Comparison of ENCODE assay signal across 18 cellular contexts in the genomic region with DNA sequence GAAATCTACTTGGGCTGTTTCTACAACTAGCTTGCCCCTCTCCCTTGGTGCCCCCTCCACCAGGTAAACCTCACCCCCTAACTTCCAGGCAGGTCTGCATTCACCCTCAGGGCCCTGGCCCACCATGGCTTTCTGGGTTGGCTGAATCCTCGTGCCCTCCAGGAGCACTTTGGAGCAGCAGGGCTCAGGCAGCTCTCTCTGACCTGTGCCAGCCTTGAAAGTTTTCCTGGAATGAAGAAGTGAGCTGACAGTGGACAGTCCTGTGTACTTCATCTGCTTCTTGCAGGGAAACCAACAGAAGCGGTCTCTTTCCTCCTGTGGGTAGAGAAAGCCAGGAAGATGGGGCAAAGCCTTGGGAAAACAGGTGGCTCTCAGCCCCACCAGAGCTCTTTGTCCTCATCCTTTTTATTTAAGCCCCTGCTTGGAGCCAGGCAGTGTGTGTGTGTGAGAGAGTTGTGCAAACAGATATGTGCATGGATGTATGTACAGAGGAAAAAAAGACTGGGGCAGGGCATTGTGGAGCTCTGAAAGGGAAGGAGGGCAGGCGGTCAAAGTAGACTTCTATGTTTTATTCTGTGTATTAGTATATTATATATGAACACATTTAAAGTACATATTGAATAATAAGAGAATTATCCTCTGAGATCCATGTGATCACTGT.
DNase-seq lines count a peak whose midpoint lies in the region; ATAC-seq and TF ChIP-seq lines count a peak whose summit lies in the region.
"Had no signal": no experiment of that assay in that cellular context is flagged by ENCODE, and none has a peak within 500 bp of the region (broad histone marks: within the 10 kb centered on the region; RNA-seq: fewer than 3 reads in every experiment).

No MANE protein-coding gene starts in this region.

- peaks cover 0 to 8% of the 10 kb centered on the region in 2 donors for H3K4me1 ChIP-seq in breast epithelium
- peaks cover 80% of the 10 kb centered on the region for H3K4me1 ChIP-seq in PC-9 (replicated peaks; ENCODE audit: insufficient read depth)
- H3K4me1 ChIP-seq in mesenchymal stem cell (ENCODE audit: control insufficient read depth, insufficient read depth, low read depth, low read length), result peaks cover 14% of the 10 kb centered on the region

- H3K14ac ChIP-seq in mesenchymal stem cell (ENCODE audit: low read length in 2 of 2), result no peak overlapping the region

- no peak overlapping the region for H3K23ac ChIP-seq in mesenchymal stem cell (ENCODE audit: low read length in 2 of 2)

- H4K20me1 ChIP-seq in PC-9 (ENCODE audit: insufficient read depth), result no peaks in the 10 kb centered on the region

- peak overlapping the region; percentile 95 for H4K91ac ChIP-seq in mesenchymal stem cell (ENCODE audit: low read length)

- no peaks in the 10 kb centered on the region for H3K27me3 ChIP-seq in breast epithelium
- H3K27me3 ChIP-seq in PC-9 (ENCODE audit: insufficient read depth, low read depth), result no peaks in the 10 kb centered on the region
- no peaks in the 10 kb centered on the region for H3K27me3 ChIP-seq in mesenchymal stem cell (ENCODE audit: control insufficient read depth in 1 of 2, insufficient read depth in 1 of 2, low read length in 2 of 2)
- H3K27me3 ChIP-seq: cardiac muscle cell, SJSA1, vagina had no signal

- H2BK12ac ChIP-seq in mesenchymal stem cell (ENCODE audit: low read length in 2 of 2), result peak overlapping the region; percentile 91 to 92

- H3K4me3 ChIP-seq in breast epithelium (no peak overlapping the region), PC-9 (no peak overlapping the region), mesenchymal stem cell (ENCODE audit: insufficient read depth in 1 of 2, low read depth in 1 of 2, low read length in 2 of 2) (no peak overlapping the region)
- H3K4me3 ChIP-seq: cardiac muscle cell, SJSA1, vagina had no signal

- no peak for TF ChIP-seq POLR2A in breast epithelium (IDR thresholded peaks at IDR 0.05)

- H2AFZ ChIP-seq in PC-9 (no peak overlapping the region), mesenchymal stem cell (ENCODE audit: low read depth, low read length) (no peak overlapping the region)

- peak overlapping the region; percentile 18 to 85 for H3K18ac ChIP-seq in mesenchymal stem cell (ENCODE audit: low read depth in 1 of 2, low read length in 2 of 2)

- H2AK5ac ChIP-seq in mesenchymal stem cell (ENCODE audit: low read length, severe bottlenecking), result no peak overlapping the region

- peaks cover 51% of the 10 kb centered on the region for H3F3A ChIP-seq in PC-9 (ENCODE audit: insufficient read depth, low read depth)

- peak overlapping the region; percentile 99 for H2BK15ac ChIP-seq in mesenchymal stem cell (ENCODE audit: low read depth, poor library complexity, severe bottlenecking)

- H3K36me3 ChIP-seq in breast epithelium (no peaks in the 10 kb centered on the region), PC-9 (ENCODE audit: low read depth) (no peaks in the 10 kb centered on the region), mesenchymal stem cell (ENCODE audit: control insufficient read depth in 1 of 2, insufficient read depth in 2 of 2, low read depth in 1 of 2, low read length in 2 of 2) (no peaks in the 10 kb centered on the region)
- H3K36me3 ChIP-seq: cardiac muscle cell, SJSA1, vagina had no signal

- H3K79me2 ChIP-seq in PC-9 (ENCODE audit: low read depth), result peaks cover 5% of the 10 kb centered on the region; the same call in 1 of the 2 replicates

- peak overlapping the region; percentile 100 for H4K8ac ChIP-seq in mesenchymal stem cell (ENCODE audit: low read length)

- no peaks in the 10 kb centered on the region for H3K9me3 Mint-ChIP-seq in MCF 10A (ENCODE audit: unreplicated experiment)

- DNase-seq in breast epithelium (ENCODE audit: low spot score in 2 of 2) (no peak), MCF 10A (ENCODE audit: unreplicated experiment) (no peak), PC-9 (no peak), mesenchymal stem cell (no peak), NCI-H187 (lab: John Stamatoyannopoulos, UW) (no peak), left ventricle myocardium superior (no peak), NCI-H2107 (lab: John Stamatoyannopoulos, UW) (no peak)
- DNase-seq: activated CD4-positive, alpha-beta T cell treated with anti-CD3 and anti-CD28 coated beads for 1 hour; CD4-positive, CD25-positive, alpha-beta regulatory T cell; dermis blood vessel endothelial cell; naive thymus-derived CD4-positive, alpha-beta T cell; NCI-H2081; NCI-H69; T-helper 9 cell had no signal

- CTCF ChIA-PET in MCF 10A (lab: Yijun Ruan, JAX) (interaction anchor here (1.3 kb wide), 1 partner anchor 19 kb away, joined by 3 read pairs; no protein-coding TSS in a partner anchor), PC-9 (lab: Charles Lee) (no interaction called here)

- H3K27me3 Mint-ChIP-seq in MCF 10A (ENCODE audit: insufficient read depth, unreplicated experiment), result no peaks in the 10 kb centered on the region
- H3K27me3 Mint-ChIP-seq: CD4-positive, CD25-positive, alpha-beta regulatory T cell had no signal

- no peak overlapping the region for H3K27ac Mint-ChIP-seq in MCF 10A (ENCODE audit: low read depth, unreplicated experiment)
- H3K27ac Mint-ChIP-seq: CD4-positive, CD25-positive, alpha-beta regulatory T cell had no signal

- no peak for TF ChIP-seq CTCF in breast epithelium (IDR thresholded peaks at IDR 0.05)
- no peak for TF ChIP-seq CTCF in MCF 10A (IDR thresholded peaks at IDR 0.05; ENCODE audit: unreplicated experiment)
- no peak for TF ChIP-seq CTCF in PC-9 (conservative IDR thresholded peaks at IDR 0.05)

- ATAC-seq in left ventricle myocardium superior (no peak), HG03354 (IDR thresholded peaks at IDR 0.05; ENCODE audit: poor library complexity, severe bottlenecking, unreplicated experiment) (no peak)

- H2BK120ac ChIP-seq in mesenchymal stem cell (ENCODE audit: low read depth, low read length), result peak overlapping the region; percentile 98

- no peaks in the 10 kb centered on the region for H3K79me1 ChIP-seq in mesenchymal stem cell (replicated peaks; ENCODE audit: low read length, poor library complexity, severe bottlenecking)

- peak overlapping the region; percentile 47 for H3K4me2 ChIP-seq in PC-9
- H3K4me2 ChIP-seq in mesenchymal stem cell (ENCODE audit: low read length, poor library complexity, severe bottlenecking), result no peak overlapping the region

- H3K9me2 ChIP-seq in PC-9 (ENCODE audit: insufficient read depth), result no peaks in the 10 kb centered on the region

- no peak overlapping the region for H3K4me3 Mint-ChIP-seq in MCF 10A (ENCODE audit: unreplicated experiment)
- H3K4me3 Mint-ChIP-seq: CD4-positive, CD25-positive, alpha-beta regulatory T cell; naive thymus-derived CD4-positive, alpha-beta T cell had no signal

- H3K4me1 Mint-ChIP-seq in MCF 10A (ENCODE audit: insufficient read depth, unreplicated experiment), result peaks cover 15% of the 10 kb centered on the region

- intact Hi-C loops in breast epithelium (cut with DNase I; ENCODE audit: low total_unique reads), result loop anchor here (5.0 kb wide), 1 partner anchor 420 kb away; a partner anchor contains a TSS
- intact Hi-C loops in MCF 10A (cut with micrococcal nuclease), result no loop called here
- intact Hi-C loops in PC-9 (cut with micrococcal nuclease; ENCODE audit: unreplicated experiment), result no loop called here
- intact Hi-C loops in left ventricle myocardium superior (cut with micrococcal nuclease), result no loop called here

- H3K9me3 ChIP-seq in breast epithelium (no peaks in the 10 kb centered on the region), PC-9 (ENCODE audit: insufficient read depth, low read depth) (no peaks in the 10 kb centered on the region), mesenchymal stem cell (ENCODE audit: control insufficient read depth, low read length) (no peaks in the 10 kb centered on the region)
- H3K9me3 ChIP-seq: SJSA1, vagina had no signal

- no peak overlapping the region for H3K9ac ChIP-seq in mesenchymal stem cell (ENCODE audit: low read length)

- H3K27ac ChIP-seq in breast epithelium (peak overlapping the region; percentile 62 to 69), PC-9 (peak overlapping the region; percentile 94), mesenchymal stem cell (ENCODE audit: low read length, poor library complexity, severe bottlenecking) (no peak overlapping the region)
- H3K27ac ChIP-seq: cardiac muscle cell, SJSA1, vagina had no signal

- WGBS in mesenchymal stem cell, result 86% methylated on average over 2 of the region's 3 CpGs

- peak overlapping the region; percentile 21 to 66 for H3K4ac ChIP-seq in mesenchymal stem cell (ENCODE audit: low read depth in 1 of 2, low read length in 2 of 2)

- no TSS peak for BruUV-seq in MCF 10A (replicated peaks; lab: Mats Ljungman, UMichigan)
- BruUV-seq in PC-9 (replicated peaks; lab: Mats Ljungman, UMichigan), result no TSS peak

- POLR2A ChIA-PET in MCF 10A (lab: Yijun Ruan, JAX) (no interaction called here), PC-9 (lab: Charles Lee; ENCODE audit: unreplicated experiment) (interaction anchor here (0.7 kb wide), 1 partner anchor 12 kb away, joined by 3 read pairs; no protein-coding TSS in a partner anchor)

- no peaks in the 10 kb centered on the region for H3K36me3 Mint-ChIP-seq in MCF 10A (ENCODE audit: insufficient read depth, unreplicated experiment)
- H3K36me3 Mint-ChIP-seq: CD4-positive, CD25-positive, alpha-beta regulatory T cell had no signal

- H2BK5ac ChIP-seq in mesenchymal stem cell (ENCODE audit: low read depth, low read length, poor library complexity, severe bottlenecking), result no peak overlapping the region
